25 cellular contexts compared by ENCODE assay signal in genomic region chr12:120659151-120659525, GRCh38. TPM values are rescaled to one million over a fixed set of nuclear protein-coding genes. Genes with fewer than 3 reads are reported as not detected.
"Had no signal": no experiment of that assay in that cellular context is flagged by ENCODE, and none has a peak within 500 bp of the region (broad histone marks: within the 10 kb centered on the region; RNA-seq: fewer than 3 reads in every experiment).

No MANE protein-coding gene starts in this region.

- H3K27ac Mint-ChIP-seq: activated B cell treated with CpG ODN at 0.5 μM for 24 hours; activated CD4-positive, alpha-beta T cell treated with anti-CD3 and anti-CD28 coated beads for 36 hours; activated naive CD4-positive, alpha-beta T cell treated with anti-CD3 and anti-CD28 coated beads, Interleukin-2, amount 50 U/mL, for 72 hours; activated T-cell treated with anti-CD3 and anti-CD28 coated beads, Interleukin-2, amount 50 U/mL, for 24 hours; activated T-helper 17 cell treated with anti-CD3 and anti-CD28 coated beads, Interleukin-2, amount 50 U/mL, for 72 hours; brain; naive B cell had no signal

- DNase-seq: activated B cell treated with CpG ODN at 0.5 μM for 24 hours; activated CD4-positive, alpha-beta T cell treated with anti-CD3 and anti-CD28 coated beads for 36 hours; activated CD4-positive, alpha-beta T cell treated with anti-CD3 and anti-CD28 coated beads, Interleukin-2, amount 50 U/mL, for 4 hours; activated CD8-positive, alpha-beta memory T cell treated with anti-CD3 and anti-CD28 coated beads for 24 hours; activated CD8-positive, alpha-beta memory T cell treated with anti-CD3 and anti-CD28 coated beads, Interleukin-2, amount 50 U/mL, for 4 hours; activated T-cell treated with anti-CD3 and anti-CD28 coated beads, Interleukin-2, amount 50 U/mL, for 24 hours; aorta; esophagus squamous epithelium; gastrocnemius medialis; head of caudate nucleus; left cardiac atrium; mesendoderm; naive B cell; sigmoid colon; stimulated activated CD4-positive, alpha-beta T cell treated with anti-CD3 and anti-CD28 coated beads, Interleukin-2, amount 100 ng/mL, for 48 hours; stimulated activated CD8-positive, alpha-beta memory T cell treated with anti-CD3 and anti-CD28 coated beads, Interleukin-4, amount 100 ng/mL, for 48 hours; stimulated activated naive CD4-positive, alpha-beta T cell treated with Interleukin-2 at 50 U/mL for 16 hours; T-helper 9 cell; tibial artery had no signal

- H3K36me3 Mint-ChIP-seq: activated naive CD4-positive, alpha-beta T cell treated with anti-CD3 and anti-CD28 coated beads, Interleukin-2, amount 50 U/mL, for 72 hours; brain; naive B cell had no signal

- H3K4me1 Mint-ChIP-seq: activated CD4-positive, alpha-beta T cell treated with anti-CD3 and anti-CD28 coated beads for 36 hours; activated T-helper 17 cell treated with anti-CD3 and anti-CD28 coated beads, Interleukin-2, amount 50 U/mL, for 72 hours; brain had no signal

- ATAC-seq: activated CD4-positive, alpha-beta T cell treated with anti-CD3 and anti-CD28 coated beads for 36 hours; activated naive CD4-positive, alpha-beta T cell treated with anti-CD3 and anti-CD28 coated beads, Interleukin-2, amount 50 U/mL, for 72 hours; activated T-helper 17 cell treated with anti-CD3 and anti-CD28 coated beads, Interleukin-2, amount 50 U/mL, for 72 hours; gastrocnemius medialis; left cardiac atrium; lower lobe of right lung had no signal

- H3K27me3 Mint-ChIP-seq: activated CD4-positive, alpha-beta T cell treated with anti-CD3 and anti-CD28 coated beads for 36 hours; activated T-cell treated with anti-CD3 and anti-CD28 coated beads, Interleukin-2, amount 50 U/mL, for 24 hours had no signal

- H3K4me3 Mint-ChIP-seq: activated B cell treated with CpG ODN at 0.5 μM for 24 hours; activated CD4-positive, alpha-beta T cell treated with anti-CD3 and anti-CD28 coated beads for 36 hours; activated T-cell treated with anti-CD3 and anti-CD28 coated beads, Interleukin-2, amount 50 U/mL, for 24 hours; activated T-helper 17 cell treated with anti-CD3 and anti-CD28 coated beads, Interleukin-2, amount 50 U/mL, for 72 hours; brain; naive B cell had no signal

- H3K9me3 Mint-ChIP-seq: activated B cell treated with CpG ODN at 0.5 μM for 24 hours; activated naive CD4-positive, alpha-beta T cell treated with anti-CD3 and anti-CD28 coated beads, Interleukin-2, amount 50 U/mL, for 72 hours; activated T-cell treated with anti-CD3 and anti-CD28 coated beads, Interleukin-2, amount 50 U/mL, for 24 hours; activated T-helper 17 cell treated with anti-CD3 and anti-CD28 coated beads, Interleukin-2, amount 50 U/mL, for 72 hours; naive B cell had no signal

RNA-seq across cellular contexts. Expression of gene CABP1, which starts 18.7 kb away (rescaled TPM):
- total RNA-seq: renal cortical epithelial cell, smooth muscle cell had no signal
